In the genomic region with DNA sequence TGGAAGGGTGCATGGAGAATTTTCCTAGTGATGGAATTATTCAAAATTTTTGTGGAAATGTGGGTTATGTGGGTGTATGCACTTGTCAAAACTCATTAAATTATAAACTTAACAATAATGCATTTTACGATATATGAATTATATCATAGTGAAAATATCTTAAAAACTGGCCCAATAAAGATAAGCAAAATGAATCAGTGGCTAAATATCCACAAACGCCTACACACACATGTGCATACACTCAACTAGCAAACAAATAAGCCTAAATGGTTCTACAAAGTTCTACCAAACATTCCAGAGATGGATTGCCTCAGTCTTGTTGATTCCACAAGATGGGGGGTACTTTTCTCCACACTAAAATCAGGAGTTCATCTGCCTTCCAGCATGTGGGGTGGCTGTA, we compare ENCODE assay signal across 20 cellular contexts.
A peak's percentile ranks its signal among the peaks of the same experiment; 100 is the strongest.
DNase-seq lines count a peak whose midpoint lies in the region; ATAC-seq and FAIRE-seq lines count a peak whose summit lies in the region.
"Had no signal": no experiment of that assay in that cellular context is flagged by ENCODE, and none has a peak within 500 bp of the region (broad histone marks: within the 10 kb centered on the region; RNA-seq: fewer than 3 reads in every experiment).

No MANE protein-coding gene starts in this region.

- no peak overlapping the region for H3K27ac ChIP-seq in GM23248
- H3K27ac ChIP-seq: BLaER1 treated with 17β-estradiol and CSF1 and Interleukin-3, amounts not matched to agents 10 nM and 100 nM had no signal

- H3K4me2 ChIP-seq in GM23248 (ENCODE audit: unreplicated experiment): peak overlapping the region; percentile 32
- H3K4me2 ChIP-seq: BLaER1 treated with 17β-estradiol and CSF1 and Interleukin-3, amounts not matched to agents 10 nM and 100 nM had no signal

- no peaks in the 10 kb centered on the region for H3K36me3 Mint-ChIP-seq in effector memory CD8-positive, alpha-beta T cell (ENCODE audit: insufficient read depth)
- H3K36me3 Mint-ChIP-seq: CD8-positive, alpha-beta T cell; IgD-negative memory B cell had no signal

- FAIRE-seq in endometrium (lab: Jason Lieb, UNC): peak; percentile 93
- FAIRE-seq: GM12892, GM18507, H1, HepG2 had no signal

- no peak overlapping the region for H3K9ac ChIP-seq in GM23248
- H3K9ac ChIP-seq: BLaER1 treated with 17β-estradiol and CSF1 and Interleukin-3, amounts not matched to agents 10 nM and 100 nM had no signal

- no peaks in the 10 kb centered on the region for H3K9me3 ChIP-seq in GM23248 (ENCODE audit: low read depth)

- no peaks in the 10 kb centered on the region for H3K79me2 ChIP-seq in GM23248 (ENCODE audit: insufficient read depth)

- no peaks in the 10 kb centered on the region for H4K20me1 ChIP-seq in GM23248 (ENCODE audit: insufficient read depth)
- H4K20me1 ChIP-seq: BLaER1 treated with 17β-estradiol and CSF1 and Interleukin-3, amounts not matched to agents 10 nM and 100 nM had no signal

- ATAC-seq in GM19395 (IDR thresholded peaks at IDR 0.05; ENCODE audit: unreplicated experiment) (no peak), GM18867 (IDR thresholded peaks at IDR 0.05; ENCODE audit: unreplicated experiment) (no peak)
- no peak for ATAC-seq in effector memory CD8-positive, alpha-beta T cell (replicated peaks)
- ATAC-seq: CD8-positive, alpha-beta T cell; HepG2 had no signal

- no peaks in the 10 kb centered on the region for H3F3A ChIP-seq in GM23248 (ENCODE audit: insufficient read depth)

- H3K27me3 ChIP-seq in GM23248 (replicated peaks; ENCODE audit: insufficient read depth): peaks cover 35% of the 10 kb centered on the region
- H3K27me3 ChIP-seq: BLaER1 treated with 17β-estradiol and CSF1 and Interleukin-3, amounts not matched to agents 10 nM and 100 nM had no signal

- H2AFZ ChIP-seq in GM23248: no peak overlapping the region

- H3K27me3 Mint-ChIP-seq in effector memory CD8-positive, alpha-beta T cell: peaks cover 23 to 50% of the 10 kb centered on the region in 2 donors
- H3K27me3 Mint-ChIP-seq: IgD-negative memory B cell had no signal

- H3K4me1 Mint-ChIP-seq in effector memory CD8-positive, alpha-beta T cell (ENCODE audit: low read depth in 2 of 2): no peaks in the 10 kb centered on the region
- H3K4me1 Mint-ChIP-seq: IgD-negative memory B cell had no signal

- in situ Hi-C loops in GM23248 (cut with MboI): no loop called here

- H3K4me3 Mint-ChIP-seq in effector memory CD8-positive, alpha-beta T cell: no peak overlapping the region
- H3K4me3 Mint-ChIP-seq: CD8-positive, alpha-beta T cell; H9; IgD-negative memory B cell had no signal

- no peak overlapping the region for H3K27ac Mint-ChIP-seq in effector memory CD8-positive, alpha-beta T cell
- H3K27ac Mint-ChIP-seq: CD8-positive, alpha-beta T cell; IgD-negative memory B cell had no signal

- H3K4me1 ChIP-seq in GM23248 (ENCODE audit: insufficient read depth): peaks cover 11% of the 10 kb centered on the region; the same call in 1 of the 2 replicates

- peaks cover 0 to 1% of the 10 kb centered on the region in 2 donors for H3K9me3 Mint-ChIP-seq in effector memory CD8-positive, alpha-beta T cell
- H3K9me3 Mint-ChIP-seq: CD8-positive, alpha-beta T cell; H9 had no signal

- H3K4me3 ChIP-seq in GM23248: no peak overlapping the region
- H3K4me3 ChIP-seq: BLaER1 treated with 17β-estradiol and CSF1 and Interleukin-3, amounts not matched to agents 10 nM and 100 nM had no signal

- 14 to 21% methylated on average over 2 of the region's 2 CpGs for WGBS in GM23248 (ENCODE audit: low coverage in 1 of 2, low lambda C conversion rate in 2 of 2, missing lambda C conversion rate in 2 of 2), 2 experiments

- H3K9me2 ChIP-seq in GM23248 (ENCODE audit: insufficient read depth): no peaks in the 10 kb centered on the region

- peak; percentile 19 for DNase-seq in AG20443 (ENCODE audit: low spot score)
- DNase-seq in GM23248: peak; percentile 56
- peak; percentile 48 for DNase-seq in non-pigmented ciliary epithelial cell (ENCODE audit: low read depth)
- DNase-seq in effector memory CD8-positive, alpha-beta T cell: no peak
- no peak for DNase-seq in HCEC 1CT
- DNase-seq: Calu3; CD8-positive, alpha-beta T cell; DMS79 treated with DMSO at 0.1 percent for 48 hours; H9; Karpas-422; KBM-7 had no signal

- H3K36me3 ChIP-seq in GM23248 (ENCODE audit: low read depth): no peaks in the 10 kb centered on the region
- H3K36me3 ChIP-seq: BLaER1 treated with 17β-estradiol and CSF1 and Interleukin-3, amounts not matched to agents 10 nM and 100 nM had no signal

Comparison
In these comparisons a context has a peak if more than half of its experiments do, and no peak if none do; other contexts are left out.
1. DNase-seq: peak in AG20443 (single experiment), GM23248 (single experiment) and non-pigmented ciliary epithelial cell (single experiment); none in effector memory CD8-positive, alpha-beta T cell (0 of 3) and HCEC 1CT (single experiment).